Comparison of ENCODE assay signal across 8 cellular contexts in genomic region chr2:11743846-11744553, GRCh38. TPM values are rescaled to one million over a fixed set of nuclear protein-coding genes. Genes with fewer than 3 reads are reported as not detected.
DNase-seq lines count a peak whose midpoint lies in the region; ATAC-seq, FAIRE-seq and TF ChIP-seq lines count a peak whose summit lies in the region.

No MANE protein-coding gene starts in this region.

- intact Hi-C loops in cardiac septum (cut with DNase I) = no loop called here

- ATAC-seq in HG02884 (IDR thresholded peaks at IDR 0.05; ENCODE audit: unreplicated experiment) = peak; percentile 61

- peak overlapping the region; percentile 92 for H3K9ac ChIP-seq in adipocyte (ENCODE audit: low read length)

- no peaks in the 10 kb centered on the region for H3K9me3 Mint-ChIP-seq in progenitor cell of endocrine pancreas (ENCODE audit: low read depth)

- FAIRE-seq in urothelium cell line (lab: Jason Lieb, UNC) = peak; percentile 62

- H3K36me3 ChIP-seq in adipocyte (ENCODE audit: control insufficient read depth, insufficient read depth, low read length, severe bottlenecking) = no peaks in the 10 kb centered on the region

- H3K9me3 ChIP-seq in adipocyte (ENCODE audit: control insufficient read depth, low read length) = no peaks in the 10 kb centered on the region

- peaks cover 20% of the 10 kb centered on the region for H3K27me3 Mint-ChIP-seq in progenitor cell of endocrine pancreas

- no peaks in the 10 kb centered on the region for H3K27me3 ChIP-seq in adipocyte (replicated peaks; ENCODE audit: control insufficient read depth, insufficient read depth, low read length)

- peaks cover 35% of the 10 kb centered on the region for H3K4me1 Mint-ChIP-seq in progenitor cell of endocrine pancreas (ENCODE audit: low read depth)

- peak overlapping the region; percentile 79 for H3K4me3 ChIP-seq in adipocyte (ENCODE audit: low read length)

- H3K36me3 Mint-ChIP-seq in progenitor cell of endocrine pancreas (ENCODE audit: insufficient read depth) = no peaks in the 10 kb centered on the region

- H3K27ac Mint-ChIP-seq in progenitor cell of endocrine pancreas = peak overlapping the region; percentile 35

- no peak for TF ChIP-seq CTCF in progenitor cell of endocrine pancreas (IDR thresholded peaks at IDR 0.05; ENCODE audit: unreplicated experiment)

- peak overlapping the region; percentile 0 for H3K4me3 Mint-ChIP-seq in progenitor cell of endocrine pancreas (ENCODE audit: low read depth)

- TF ChIP-seq POLR2A in GM15510 (IDR thresholded peaks at IDR 0.05; ENCODE audit: borderline replicate concordance, extremely low read depth, insufficient read length) = peak; percentile 26

- H3K4me1 ChIP-seq in adipocyte (ENCODE audit: control insufficient read depth, insufficient read depth, low read length) = peaks cover 48% of the 10 kb centered on the region

- peak; percentile 76 for DNase-seq in NCI-H1436 treated with DMSO at 0.1 percent for 48 hours (lab: John Stamatoyannopoulos, UW)
- DNase-seq in SW480 (ENCODE audit: low spot score) = peak; percentile 98
- DNase-seq in adipocyte (ENCODE audit: low read depth) = peak; percentile 99
- peak; percentile 96 for DNase-seq in cardiac septum (ENCODE audit: low spot score)
- DNase-seq in progenitor cell of endocrine pancreas (ENCODE audit: low spot score, unreplicated experiment) = peak; percentile 66
- peak; percentile 100 for DNase-seq in urothelium cell line (ENCODE audit: low spot score)

RNA-seq across cellular contexts. Expression of gene LPIN1, which starts 2.4 kb away (rescaled TPM):
- 27.8 TPM for total RNA-seq in cardiac septum
- 18.3 and 23.5 TPM in 2 replicates for total RNA-seq in progenitor cell of endocrine pancreas

Comparison
In these comparisons a context has a peak if more than half of its experiments do, and no peak if none do; other contexts are left out.
1. Peak in every context shown above with its lines: DNase-seq, ATAC-seq and H3K4me3 ChIP-seq.